8 cellular contexts compared by ENCODE assay signal in genomic region chr12:100141666-100141997, GRCh38. TPM values are rescaled to one million over a fixed set of nuclear protein-coding genes. Genes with fewer than 3 reads are reported as not detected.
DNase-seq lines count a peak whose midpoint lies in the region; ATAC-seq and TF ChIP-seq lines count a peak whose summit lies in the region.

No MANE protein-coding gene starts in this region.

- BruUV-seq in Calu3 (replicated peaks; lab: Mats Ljungman, UMichigan): no TSS peak

- intact Hi-C loops in Calu3 (cut with micrococcal nuclease; ENCODE audit: unreplicated experiment): no loop called here

- no peaks in the 10 kb centered on the region for H3K4me1 ChIP-seq in esophagus (ENCODE audit: control insufficient read depth in 2 of 2, insufficient read depth in 2 of 2, low read length in 1 of 2)

- peaks cover 26% of the 10 kb centered on the region for H3K4me1 Mint-ChIP-seq in Calu3 (ENCODE audit: low read depth, unreplicated experiment)
- H3K4me1 Mint-ChIP-seq in naive thymus-derived CD8-positive, alpha-beta T cell: peaks cover 22 to 54% (median 44%) of the 10 kb centered on the region in 4 donors

- H3K27me3 ChIP-seq in esophagus (ENCODE audit: control insufficient read depth in 1 of 2, insufficient read depth in 2 of 2, low read length in 2 of 2): no peaks in the 10 kb centered on the region

- CTCF ChIA-PET in Calu3 (lab: Charles Lee): no interaction called here

- H3K9me3 ChIP-seq in esophagus (ENCODE audit: control insufficient read depth in 2 of 2, insufficient read depth in 1 of 2, low read depth in 1 of 2, low read length in 1 of 2): no peaks in the 10 kb centered on the region

- POLR2A ChIA-PET in naive thymus-derived CD8-positive, alpha-beta T cell (lab: Charles Lee): no interaction called here

- 6 to 11% methylated on average over 6 of the region's 6 CpGs for WGBS in esophagus, 2 donors

- peak overlapping the region; percentile 98 for H3K27ac ChIP-seq in VCaP
- H3K27ac ChIP-seq in esophagus (ENCODE audit: low read depth in 2 of 2, low read length in 1 of 2): peak overlapping the region; percentile 93 to 97

- peak overlapping the region; percentile 98 for H3K4me3 Mint-ChIP-seq in Calu3 (ENCODE audit: low read depth, unreplicated experiment)
- peak overlapping the region; percentile 90 to 98 (median 96) for H3K4me3 Mint-ChIP-seq in naive thymus-derived CD8-positive, alpha-beta T cell

- peak overlapping the region; percentile 51 for H3K27ac Mint-ChIP-seq in Calu3 (ENCODE audit: unreplicated experiment)
- peak overlapping the region; percentile 88 to 96 (median 94) for H3K27ac Mint-ChIP-seq in naive thymus-derived CD8-positive, alpha-beta T cell

- no peak for TF ChIP-seq CTCF in Calu3 (IDR thresholded peaks at IDR 0.05; ENCODE audit: unreplicated experiment)
- no peak for TF ChIP-seq CTCF in VCaP (conservative IDR thresholded peaks at IDR 0.05)

- H3K4me3 ChIP-seq in esophagus (ENCODE audit: low read depth in 1 of 2, low read length in 2 of 2): peak overlapping the region; percentile 86 to 91

- peaks cover 23% of the 10 kb centered on the region for H3K36me3 Mint-ChIP-seq in Calu3 (ENCODE audit: insufficient read depth, unreplicated experiment)
- peaks cover 0 to 3% (median 0%) of the 10 kb centered on the region in 3 donors for H3K36me3 Mint-ChIP-seq in naive thymus-derived CD8-positive, alpha-beta T cell

- ATAC-seq in GM21447 (IDR thresholded peaks at IDR 0.05; ENCODE audit: unreplicated experiment): peak; percentile 33
- ATAC-seq in naive thymus-derived CD8-positive, alpha-beta T cell: no peak

- no peaks in the 10 kb centered on the region for H3K27me3 Mint-ChIP-seq in Calu3 (ENCODE audit: unreplicated experiment)
- no peaks in the 10 kb centered on the region for H3K27me3 Mint-ChIP-seq in naive thymus-derived CD8-positive, alpha-beta T cell

- DNase-seq in Calu3: no peak
- DNase-seq in HT1080 (ENCODE audit: low read depth): peak; percentile 80
- DNase-seq in naive thymus-derived CD8-positive, alpha-beta T cell: peak in 2 of 10 donors; percentile 2 to 11
- DNase-seq in cortex of kidney (lab: John Stamatoyannopoulos, UW): no peak
- no peak for DNase-seq in NCI-H1048 (lab: John Stamatoyannopoulos, UW)

- no peaks in the 10 kb centered on the region for H3K9me3 Mint-ChIP-seq in Calu3 (ENCODE audit: low read depth, unreplicated experiment)
- H3K9me3 Mint-ChIP-seq in naive thymus-derived CD8-positive, alpha-beta T cell: no peaks in the 10 kb centered on the region

- no peaks in the 10 kb centered on the region for H3K36me3 ChIP-seq in esophagus (ENCODE audit: control insufficient read depth in 2 of 2, insufficient read depth in 2 of 2, low read length in 1 of 2)

RNA-seq across cellular contexts. Expression of gene BLTP3B, which starts 1.0 kb away (rescaled TPM):
- 15.8 and 19.1 TPM in 2 replicates for total RNA-seq in Calu3 (2022)
- total RNA-seq in HT1080 (2014; rRNA removed; shearing (Covaris generic)): 23.6 and 24.0 TPM in 2 replicates
- polyA plus RNA-seq in HT1080 (2015; cell fraction: cytosol; rRNA removed): 13.0 and 18.1 TPM in 2 replicates
- 9.7 and 11.3 TPM in 2 replicates for polyA plus RNA-seq in HT1080 (2015; cell fraction: nucleus; rRNA removed)
- polyA plus RNA-seq in esophagus: 1 to 10 TPM; 2.3 to 4.2 TPM
- 10 to 100 TPM; 18.5 to 22.4 TPM for total RNA-seq in naive thymus-derived CD8-positive, alpha-beta T cell
- 10 to 100 TPM in 2 of 3 donors, 1 to 10 TPM in 1; 9.7 to 14.8 (median 12.1) TPM for polyA plus RNA-seq in naive thymus-derived CD8-positive, alpha-beta T cell

RNA-seq across cellular contexts. Expression of gene ACTR6, which starts 59.0 kb away (rescaled TPM):
- 35.2 and 35.4 TPM in 2 replicates for total RNA-seq in Calu3 (2022)
- 15.6 and 20.8 TPM in 2 replicates for total RNA-seq in HT1080 (2014; rRNA removed; shearing (Covaris generic))
- polyA plus RNA-seq in HT1080 (2015; cell fraction: cytosol; rRNA removed): 28.9 and 43.8 TPM in 2 replicates
- 46.0 and 75.3 TPM in 2 replicates for polyA plus RNA-seq in HT1080 (2015; cell fraction: nucleus; rRNA removed)
- 10 to 100 TPM; 11.5 to 14.2 TPM for polyA plus RNA-seq in esophagus
- total RNA-seq in naive thymus-derived CD8-positive, alpha-beta T cell: 10 to 100 TPM; 42.8 to 47.3 TPM
- polyA plus RNA-seq in naive thymus-derived CD8-positive, alpha-beta T cell: 10 to 100 TPM; 37.4 to 46.7 (median 38.5) TPM
